In genomic region chr3:152333928-152334327, GRCh38 we compare ENCODE assay signal across 18 cellular contexts.
DNase-seq lines count a peak whose midpoint lies in the region; ATAC-seq, FAIRE-seq and TF ChIP-seq lines count a peak whose summit lies in the region.
"Had no signal": no experiment of that assay in that cellular context is flagged by ENCODE, and none has a peak within 500 bp of the region (broad histone marks: within the 10 kb centered on the region; RNA-seq: fewer than 3 reads in every experiment).

No MANE protein-coding gene starts in this region.

- peaks cover 4% of the 10 kb centered on the region; the same call in 1 of the 2 replicates for H3K4me1 ChIP-seq in IMR-90 (ENCODE audit: control insufficient read depth, insufficient read depth, low read length)
- peaks cover 38% of the 10 kb centered on the region for H3K4me1 ChIP-seq in GM12878 (ENCODE audit: control insufficient read depth, insufficient read depth, low read length)

- FAIRE-seq in GM12878 (lab: Jason Lieb, UNC) = no peak
- FAIRE-seq: H54, pancreas had no signal

- H3K27me3 ChIP-seq in CD4-positive, alpha-beta T cell (ENCODE audit: control insufficient read depth, insufficient read depth, low read length) = no peaks in the 10 kb centered on the region
- H3K27me3 ChIP-seq in IMR-90 (ENCODE audit: control insufficient read depth, insufficient read depth, low read length) = no peaks in the 10 kb centered on the region
- H3K27me3 ChIP-seq in GM12878 (replicated peaks in 1 of 2; ENCODE audit: control insufficient read depth in 2 of 2, insufficient read depth in 2 of 2, low read length in 1 of 2) = no peaks in the 10 kb centered on the region
- H3K27me3 ChIP-seq: pancreas had no signal

- peaks cover 90% of the 10 kb centered on the region for H3K36me3 Mint-ChIP-seq in CD4-positive, alpha-beta T cell (ENCODE audit: low read depth)
- H3K36me3 Mint-ChIP-seq in osteocyte (ENCODE audit: unreplicated experiment) = peaks cover 16% of the 10 kb centered on the region

- TF ChIP-seq POLR2A in IMR-90 (IDR thresholded peaks at IDR 0.05; ENCODE audit: low read depth, low read length) = no peak
- no peak for TF ChIP-seq POLR2A in GM12878 (IDR thresholded peaks at IDR 0.05; ENCODE audit: low read depth, low read length)

- H3K9me1 ChIP-seq in IMR-90 (ENCODE audit: insufficient read depth, low read length) = peaks cover 18% of the 10 kb centered on the region

- H3K4me1 Mint-ChIP-seq in CD4-positive, alpha-beta T cell (ENCODE audit: low read depth) = peaks cover 92% of the 10 kb centered on the region
- peaks cover 40% of the 10 kb centered on the region for H3K4me1 Mint-ChIP-seq in osteocyte (ENCODE audit: unreplicated experiment)

- TF ChIP-seq RAD21 in IMR-90 (IDR thresholded peaks at IDR 0.05; ENCODE audit: low read length) (no peak), GM12878 (IDR thresholded peaks at IDR 0.05; ENCODE audit: insufficient read depth, low read depth, low read length) (no peak)

- POLR2A ChIA-PET in CD4-positive, alpha-beta T cell (lab: Charles Lee) = interaction anchor here (0.7 to 1.7 kb wide), 2 partner anchors 64 to 113 kb away, joined by 3 to 7 read pairs; no protein-coding TSS in a partner anchor
- POLR2A ChIA-PET in IMR-90 (lab: Charles Lee; ENCODE audit: unreplicated experiment) = no interaction called here
- POLR2A ChIA-PET in GM12878 (lab: Charles Lee) = interaction anchor here (0.9 to 1.7 kb wide), 2 partner anchors 11 to 13 kb away, joined by 3 to 11 read pairs; no protein-coding TSS in a partner anchor

- H2BK15ac ChIP-seq in IMR-90 (ENCODE audit: low read depth, low read length) = no peak overlapping the region

- BruUV-seq in IMR-90 (replicated peaks; lab: Mats Ljungman, UMichigan) (no TSS peak), GM12878 (replicated peaks; lab: Mats Ljungman, UMichigan) (no TSS peak)

- no peak overlapping the region for H3K14ac ChIP-seq in IMR-90 (replicated peaks; ENCODE audit: low read depth, low read length)

- H3K4ac ChIP-seq in IMR-90 (ENCODE audit: low read depth, low read length) = no peak overlapping the region

- no peak overlapping the region for H2AK5ac ChIP-seq in IMR-90 (ENCODE audit: low read depth, low read length)

- H2AFZ ChIP-seq in IMR-90 (replicated peaks; ENCODE audit: low read length, poor library complexity) (no peak overlapping the region), GM12878 (ENCODE audit: control insufficient read depth, low read depth, low read length) (no peak overlapping the region)

- H3K27me3 Mint-ChIP-seq in CD4-positive, alpha-beta T cell = no peaks in the 10 kb centered on the region
- no peaks in the 10 kb centered on the region for H3K27me3 Mint-ChIP-seq in osteocyte (ENCODE audit: unreplicated experiment)
- H3K27me3 Mint-ChIP-seq: memory B cell; stimulated activated naive B cell treated with anti-CD40 and anti-IgM and Interleukin-4, amounts not matched to agents 10 μg/mL and 1 μg/mL and 100 μg/mL, for 72 hours; type B pancreatic cell had no signal

- H3K23ac ChIP-seq in IMR-90 (ENCODE audit: low read depth, low read length) = no peak overlapping the region

- CTCF ChIA-PET in CD4-positive, alpha-beta T cell (lab: Charles Lee) = interaction anchor here (1.2 to 2.4 kb wide), 2 partner anchors 12 to 109 kb away, joined by 4 to 8 read pairs; no protein-coding TSS in a partner anchor
- CTCF ChIA-PET in IMR-90 (lab: Yijun Ruan, JAX) = interaction anchor here (1.0 to 1.4 kb wide), 2 partner anchors 12 to 63 kb away, joined by 3 read pairs; no protein-coding TSS in a partner anchor
- CTCF ChIA-PET in GM12878 (lab: Yijun Ruan, JAX) = interaction anchor here (0.8 to 2.4 kb wide), 5 partner anchors 12 to 150 kb away, joined by 3 to 14 read pairs (median 9); no protein-coding TSS in a partner anchor

- H4K91ac ChIP-seq in IMR-90 (ENCODE audit: insufficient read depth, low read depth, low read length) = no peak overlapping the region

- TF ChIP-seq CTCF in CD4-positive, alpha-beta T cell (IDR thresholded peaks at IDR 0.05) = no peak
- TF ChIP-seq CTCF in IMR-90 (conservative IDR thresholded peaks at IDR 0.05; ENCODE audit: low read depth, low read length) (no peak), GM12878 (IDR thresholded peaks at IDR 0.05 in 2 of 3, conservative IDR thresholded peaks at IDR 0.05 in 1 of 3; ENCODE audit: control insufficient read depth in 2 of 3, extremely low read depth in 1 of 3, insufficient read depth in 1 of 3, low read depth in 3 of 3, low read length in 3 of 3) (no peak), osteocyte (IDR thresholded peaks at IDR 0.05) (no peak), GM13977 (IDR thresholded peaks at IDR 0.05; ENCODE audit: extremely low read depth, insufficient read depth, missing control alignments) (no peak)

- SMC1A ChIA-PET in GM12878 (lab: Charles Lee; ENCODE audit: uncharacterized antibody, unreplicated experiment) = interaction anchor here (1.2 to 3.5 kb wide), 20 partner anchors 7 to 150 kb away, joined by 3 to 25 read pairs (median 8); no protein-coding TSS in a partner anchor

- H3K4me2 ChIP-seq in IMR-90 (ENCODE audit: low read depth, low read length) = no peak overlapping the region
- H3K4me2 ChIP-seq in GM12878 (ENCODE audit: control insufficient read depth, insufficient read depth) = no peak overlapping the region
- H3K4me2 ChIP-seq: SK-N-SH had no signal

- RAD21 ChIA-PET in GM12878 (lab: Charles Lee; ENCODE audit: unreplicated experiment) = interaction anchor here (0.7 to 3.2 kb wide), 8 partner anchors 10 to 156 kb away, joined by 3 to 12 read pairs (median 5); no protein-coding TSS in a partner anchor

- no peaks in the 10 kb centered on the region for H3K9me3 Mint-ChIP-seq in CD4-positive, alpha-beta T cell
- no peaks in the 10 kb centered on the region for H3K9me3 Mint-ChIP-seq in osteocyte (ENCODE audit: unreplicated experiment)
- H3K9me3 Mint-ChIP-seq: type B pancreatic cell had no signal

- H3K56ac ChIP-seq in IMR-90 (ENCODE audit: extremely low read depth, insufficient read depth, low read length) = no peak overlapping the region

- no peak overlapping the region for H3K27ac ChIP-seq in CD4-positive, alpha-beta T cell (ENCODE audit: low read depth, low read length)
- H3K27ac ChIP-seq in IMR-90 (ENCODE audit: insufficient read depth, low read length) (no peak overlapping the region), GM12878 (ENCODE audit: control insufficient read depth, insufficient read depth) (peak overlapping the region; percentile 47; the same call in 1 of the 2 replicates)
- H3K27ac ChIP-seq: pancreas had no signal

- H3K27ac Mint-ChIP-seq in CD4-positive, alpha-beta T cell = peak overlapping the region; percentile 47
- peak overlapping the region; percentile 23 for H3K27ac Mint-ChIP-seq in osteocyte (ENCODE audit: unreplicated experiment)
- H3K27ac Mint-ChIP-seq: type B pancreatic cell had no signal

- H4K5ac ChIP-seq in IMR-90 (ENCODE audit: low read depth, low read length) = no peak overlapping the region

- H3K4me3 ChIP-seq in IMR-90 (ENCODE audit: insufficient read depth, low read depth, low read length) (no peak overlapping the region), GM12878 (no peak overlapping the region)
- H3K4me3 ChIP-seq: pancreas had no signal

- H2AK9ac ChIP-seq in IMR-90 (replicated peaks; ENCODE audit: low read depth, low read length, poor library complexity) = no peak overlapping the region

- peaks cover 46% of the 10 kb centered on the region for H4K20me1 ChIP-seq in IMR-90 (ENCODE audit: insufficient read depth, low read length)
- no peaks in the 10 kb centered on the region for H4K20me1 ChIP-seq in GM12878 (ENCODE audit: control insufficient read depth, insufficient read depth)

- no peak for TF ChIP-seq EP300 in GM12878 (IDR thresholded peaks at IDR 0.05; ENCODE audit: borderline replicate concordance in 1 of 2, control insufficient read depth in 1 of 2, low read depth in 2 of 2, low read length in 2 of 2)

- no peak for ATAC-seq in CD4-positive, alpha-beta T cell (ENCODE audit: poor library complexity)
- no peak for ATAC-seq in IMR-90 (ENCODE audit: low read depth)
- 0 out of 3 replicates have a peak, but pooled peaks have one; percentile 8 for ATAC-seq in GM12878
- no peak for ATAC-seq in HG03095 (IDR thresholded peaks at IDR 0.05; ENCODE audit: unreplicated experiment)
- ATAC-seq: pancreas; stimulated activated naive B cell treated with anti-CD40 and anti-IgM and Interleukin-4, amounts not matched to agents 10 μg/mL and 1 μg/mL and 100 μg/mL, for 72 hours had no signal

- dilution Hi-C loops in IMR-90 (cut with HindIII; ENCODE audit: low sequenced_read_pairs, unreplicated experiment) = no loop called here

- peaks cover 14 to 58% of the 10 kb centered on the region in 2 experiments for H3K79me1 ChIP-seq in IMR-90 (ENCODE audit: low read depth in 1 of 2, low read length in 2 of 2)

- DNase-seq in CD4-positive, alpha-beta T cell = no peak
- DNase-seq in IMR-90 = no peak
- DNase-seq in GM12878 (ENCODE audit: low read depth, low spot score) = no peak
- no peak for DNase-seq in osteocyte (ENCODE audit: extremely low spot score, unreplicated experiment)
- no peak for DNase-seq in GM13977 (ENCODE audit: low spot score)
- no peak for DNase-seq in NCI-H146 (lab: John Stamatoyannopoulos, UW)
- DNase-seq: activated gamma-delta T cell; amygdala; foreskin melanocyte; NCI-H1417; NCI-H524; pancreas; SK-N-SH; stimulated activated naive B cell treated with anti-CD40 and anti-IgM and Interleukin-4, amounts not matched to agents 10 μg/mL and 1 μg/mL and 100 μg/mL, for 72 hours had no signal

- no peaks in the 10 kb centered on the region for H3K9me3 ChIP-seq in CD4-positive, alpha-beta T cell (ENCODE audit: control insufficient read depth, low read length)
- H3K9me3 ChIP-seq in IMR-90 (ENCODE audit: control insufficient read depth, insufficient read depth, low read length) (no peaks in the 10 kb centered on the region), GM12878 (replicated peaks; ENCODE audit: control insufficient read depth, insufficient read depth, low read length) (peaks cover 2% of the 10 kb centered on the region)
- H3K9me3 ChIP-seq: SK-N-SH had no signal

- H3K9ac ChIP-seq in IMR-90 (ENCODE audit: low read depth, low read length) = no peak overlapping the region
- no peak overlapping the region for H3K9ac ChIP-seq in GM12878 (ENCODE audit: control insufficient read depth, insufficient read depth, low read length)
- H3K9ac ChIP-seq: SK-N-SH had no signal

- intact Hi-C loops in CD4-positive, alpha-beta T cell (cut with DNase I, micrococcal nuclease) = loop anchor here in 1 of 2 experiments (5.0 kb wide), 2 partner anchors 53 to 57 kb away; no protein-coding TSS in a partner anchor
- intact Hi-C loops in IMR-90 (cut with micrococcal nuclease) = no loop called here
- intact Hi-C loops in GM12878 (cut with micrococcal nuclease; ENCODE audit: unreplicated experiment) = no loop called here

- H2BK120ac ChIP-seq in IMR-90 (ENCODE audit: low read depth, low read length) = no peak overlapping the region

- H3K18ac ChIP-seq in IMR-90 (ENCODE audit: low read depth, low read length) = no peak overlapping the region

- H2BK20ac ChIP-seq in IMR-90 (ENCODE audit: low read depth, low read length) = no peak overlapping the region

- H2BK5ac ChIP-seq in IMR-90 (ENCODE audit: low read depth, low read length, poor library complexity, severe bottlenecking) = no peak overlapping the region

- H3K36me3 ChIP-seq in IMR-90 (ENCODE audit: control insufficient read depth, insufficient read depth, low read length) = peaks cover 11% of the 10 kb centered on the region
- peaks cover 3 to 9% of the 10 kb centered on the region in 2 experiments for H3K36me3 ChIP-seq in GM12878 (ENCODE audit: control insufficient read depth in 2 of 2, insufficient read depth in 2 of 2, low read length in 1 of 2)
- H3K36me3 ChIP-seq: pancreas had no signal

- H3K79me2 ChIP-seq in GM12878 (ENCODE audit: control insufficient read depth, insufficient read depth, low read length) = peaks cover 93% of the 10 kb centered on the region

- no peak overlapping the region for H4K8ac ChIP-seq in IMR-90 (ENCODE audit: low read depth in 2 of 2, low read length in 2 of 2)

- in situ Hi-C loops in IMR-90 (cut with MboI; ENCODE audit: low sequenced_read_pairs) (no loop called here), GM12878 (cut with MboI) (no loop called here), GM13977 (cut with MboI; ENCODE audit: low pct_unique_long_range_greater_than_20kb, low sequenced_read_pairs, unreplicated experiment) (no loop called here)

- no CpG with 5 or more reads among the region's 1 CpG for WGBS in IMR-90 (ENCODE audit: extremely low coverage in 2 of 2, insufficient read length in 1 of 2), 2 experiments
- WGBS in GM12878 (ENCODE audit: insufficient coverage, insufficient replicate concordance, low lambda C conversion rate, missing lambda C conversion rate) = 63% methylated on average over 1 of the region's 1 CpG

- peak overlapping the region; percentile 45 for H3K4me3 Mint-ChIP-seq in CD4-positive, alpha-beta T cell
- no peak overlapping the region for H3K4me3 Mint-ChIP-seq in osteocyte (ENCODE audit: unreplicated experiment)
- H3K4me3 Mint-ChIP-seq: stimulated activated naive B cell treated with anti-CD40 and anti-IgM and Interleukin-4, amounts not matched to agents 10 μg/mL and 1 μg/mL and 100 μg/mL, for 72 hours; type B pancreatic cell had no signal
